Comparison of ENCODE assay signal across 14 cellular contexts in the genomic region with DNA sequence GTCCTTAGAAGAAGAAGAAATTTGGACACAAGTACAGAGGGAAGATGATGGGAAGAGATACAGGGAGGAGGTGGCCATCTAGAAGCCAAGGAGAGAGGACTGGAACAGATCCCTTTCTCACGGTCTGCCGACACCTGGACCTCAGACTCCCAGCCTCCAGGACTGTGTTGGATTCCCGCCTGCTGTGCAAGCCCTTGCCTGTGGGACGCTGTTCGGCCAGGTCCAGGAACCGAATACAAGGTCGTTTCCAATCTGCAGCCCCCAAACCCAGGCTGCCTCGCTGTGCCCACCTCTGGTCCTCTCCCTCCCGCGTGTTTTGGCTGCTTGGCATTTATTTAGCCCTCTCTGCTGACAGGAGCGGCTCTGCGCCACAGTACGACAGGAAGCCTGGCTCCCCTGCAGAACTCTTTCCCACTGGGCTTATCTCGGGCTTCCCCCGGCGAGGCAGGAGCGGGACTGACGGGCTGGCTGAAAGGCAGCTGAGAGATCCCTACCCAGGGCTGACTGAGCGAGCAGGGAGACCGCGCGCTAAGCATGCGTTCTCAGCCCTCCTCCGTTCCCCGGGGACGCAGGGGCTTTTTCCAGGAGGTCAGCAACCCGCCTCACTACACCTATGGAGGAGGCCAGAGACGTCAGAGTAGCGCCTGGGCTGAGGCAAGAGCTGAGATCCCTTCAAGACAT.
"Had no signal": no experiment of that assay in that cellular context is flagged by ENCODE, and none has a peak within 500 bp of the region (broad histone marks: within the 10 kb centered on the region; RNA-seq: fewer than 3 reads in every experiment).

No MANE protein-coding gene starts in this region.

- H3K4me1 ChIP-seq: psoas muscle had no signal

- H3K27ac Mint-ChIP-seq: activated CD4-positive, alpha-beta memory T cell treated with anti-CD3 and anti-CD28 coated beads, Interleukin-2, amount 10 ng/mL, durations not matched to agents 7 days and 5 days; activated naive CD4-positive, alpha-beta T cell treated with anti-CD3 and anti-CD28 coated beads, Interleukin-2, amount 50 U/mL, for 72 hours; natural killer cell treated with Interleukin-12 subunit alpha and Interleukin-12 subunit beta and Interleukin-15 and Interleukin-18, amount 100 ng/mL, for 72 hours had no signal

- H3K4me1 Mint-ChIP-seq: activated CD4-positive, alpha-beta memory T cell treated with anti-CD3 and anti-CD28 coated beads, Interleukin-2, amount 10 ng/mL, durations not matched to agents 7 days and 5 days; central memory CD8-positive, alpha-beta T cell had no signal

- DNase-seq: activated CD4-positive, alpha-beta memory T cell treated with anti-CD3 and anti-CD28 coated beads, Interleukin-2, amount 10 ng/mL, durations not matched to agents 7 days and 5 days; activated CD4-positive, alpha-beta T cell treated with anti-CD3 and anti-CD28 coated beads for 4 hours; activated gamma-delta T cell; activated T-cell treated with anti-CD3 and anti-CD28 coated beads, Interleukin-2, amount 50 U/mL, for 4 hours; dermis blood vessel endothelial cell; head of caudate nucleus; psoas muscle; stimulated activated CD4-positive, alpha-beta T cell treated with anti-CD3 and anti-CD28 coated beads, Interleukin-12 subunit alpha, Interleukin-12 subunit beta, amount 100 ng/mL, for 4 hours; stimulated activated CD4-positive, alpha-beta T cell treated with anti-CD3 and anti-CD28 coated beads, Interleukin-2, amount 100 ng/mL, for 24 hours; T-helper 2 cell had no signal

- H3K9me3 Mint-ChIP-seq: activated CD4-positive, alpha-beta memory T cell treated with anti-CD3 and anti-CD28 coated beads, Interleukin-2, amount 10 ng/mL, durations not matched to agents 7 days and 5 days; activated naive CD4-positive, alpha-beta T cell treated with anti-CD3 and anti-CD28 coated beads, Interleukin-2, amount 50 U/mL, for 72 hours; central memory CD8-positive, alpha-beta T cell; natural killer cell treated with Interleukin-12 subunit alpha and Interleukin-12 subunit beta and Interleukin-15 and Interleukin-18, amount 100 ng/mL, for 72 hours had no signal

- H3K4me3 Mint-ChIP-seq: activated CD4-positive, alpha-beta memory T cell treated with anti-CD3 and anti-CD28 coated beads, Interleukin-2, amount 10 ng/mL, durations not matched to agents 7 days and 5 days; activated T-cell treated with anti-CD3 and anti-CD28 coated beads, Interleukin-2, amount 50 U/mL, for 4 hours; central memory CD8-positive, alpha-beta T cell; natural killer cell treated with Interleukin-12 subunit alpha and Interleukin-12 subunit beta and Interleukin-15 and Interleukin-18, amount 100 ng/mL, for 72 hours had no signal

- H3K9me3 ChIP-seq: psoas muscle had no signal

- H3K4me3 ChIP-seq: psoas muscle had no signal

- ATAC-seq: activated naive CD4-positive, alpha-beta T cell treated with anti-CD3 and anti-CD28 coated beads, Interleukin-2, amount 50 U/mL, for 72 hours; left lobe of liver; natural killer cell treated with Interleukin-12 subunit alpha and Interleukin-12 subunit beta and Interleukin-15 and Interleukin-18, amount 100 ng/mL, for 72 hours; psoas muscle had no signal

- H3K27ac ChIP-seq: psoas muscle had no signal

- H3K36me3 Mint-ChIP-seq: activated naive CD4-positive, alpha-beta T cell treated with anti-CD3 and anti-CD28 coated beads, Interleukin-2, amount 50 U/mL, for 72 hours had no signal
